1 cellular context compared by ENCODE assay signal in genomic region chr20:828987-829386, GRCh38.
TF ChIP-seq lines count a peak whose summit lies in the region.

No MANE protein-coding gene starts in this region.

TF ChIP-seq in K562, 482 proteins besides CTCF, POLR2A, EP300 and RAD21 (continued from another document and continues in another):
- TF ChIP-seq ZNF263 (CRISPR knock-in tag; IDR thresholded peaks at IDR 0.05; ENCODE audit: borderline replicate concordance), result no peak; the same call in 1 of the 2 replicates
- no peak for TF ChIP-seq TRIM25 (IDR thresholded peaks at IDR 0.05; ENCODE audit: borderline replicate concordance)
- TF ChIP-seq ZNF780A (CRISPR knock-in tag; IDR thresholded peaks at IDR 0.05), result no peak
- TF ChIP-seq THAP12 (CRISPR knock-in tag; IDR thresholded peaks at IDR 0.05), result no peak
- peak in 1 of 2 experiments; percentile 25 for TF ChIP-seq E2F6 (IDR thresholded peaks at IDR 0.05; ENCODE audit: borderline replicate concordance in 1 of 2, extremely low read depth in 1 of 2, insufficient read depth in 1 of 2, insufficient read length in 1 of 2, low read depth in 1 of 2, low read length in 1 of 2, poor library complexity in 1 of 2, severe bottlenecking in 1 of 2)
- TF ChIP-seq POLR2AphosphoS5 (IDR thresholded peaks at IDR 0.05; ENCODE audit: control insufficient read depth, insufficient read depth, low read depth, low read length), result peak; percentile 72; the same call in 1 of the 2 replicates
- no peak for TF ChIP-seq REST (CRISPR knock-in tag; IDR thresholded peaks at IDR 0.05; ENCODE audit: low read depth)
- TF ChIP-seq ZNF398 (CRISPR knock-in tag; IDR thresholded peaks at IDR 0.05), result no peak
- peak; percentile 78 for TF ChIP-seq NCOA1 (IDR thresholded peaks at IDR 0.05; ENCODE audit: low read depth)
- TF ChIP-seq MEF2D (tag; conservative IDR thresholded peaks at IDR 0.05; ENCODE audit: low read depth), result peak; percentile 42
- TF ChIP-seq ATF7 (IDR thresholded peaks at IDR 0.05), result peak; percentile 75
- no peak for TF ChIP-seq ZBTB7A (IDR thresholded peaks at IDR 0.05; ENCODE audit: borderline replicate concordance, control insufficient read depth, low read depth, low read length)
- no peak for TF ChIP-seq HDAC6 (IDR thresholded peaks at IDR 0.05; ENCODE audit: low read depth, low read length)
- no peak for TF ChIP-seq POLR3G (IDR thresholded peaks at IDR 0.05; ENCODE audit: extremely low read depth, insufficient read length, insufficient replicate concordance)
- TF ChIP-seq FOSL1 (tag; conservative IDR thresholded peaks at IDR 0.05), result 0 out of 2 replicates have a peak, but pooled peaks have one; percentile 39
- no peak for TF ChIP-seq CBX2 (IDR thresholded peaks at IDR 0.05; ENCODE audit: insufficient read depth, low read length, poor library complexity, severe bottlenecking)
- peak; percentile 96 for TF ChIP-seq SMARCE1 (IDR thresholded peaks at IDR 0.05)
- TF ChIP-seq CREM (IDR thresholded peaks at IDR 0.05; ENCODE audit: low read depth), result peak; percentile 82
- peak; percentile 88 for TF ChIP-seq SMARCC2 (IDR thresholded peaks at IDR 0.05; ENCODE audit: low read depth)
- TF ChIP-seq CLOCK (CRISPR knock-in tag; IDR thresholded peaks at IDR 0.05; ENCODE audit: borderline replicate concordance), result no peak
- TF ChIP-seq ELK3 (CRISPR knock-in tag; IDR thresholded peaks at IDR 0.05), result no peak
- no peak for TF ChIP-seq ZNF140 (CRISPR knock-in tag; IDR thresholded peaks at IDR 0.05)
- peak; percentile 90 for TF ChIP-seq MTA1 (IDR thresholded peaks at IDR 0.05; ENCODE audit: borderline replicate concordance)
- TF ChIP-seq ARID1B (IDR thresholded peaks at IDR 0.05), result peak; percentile 97
- no peak for TF ChIP-seq ZBTB8A (IDR thresholded peaks at IDR 0.05; ENCODE audit: partially characterized antibody)
- TF ChIP-seq SNAPC5 (CRISPR knock-in tag; IDR thresholded peaks at IDR 0.05), result no peak
- TF ChIP-seq ZBTB49 (CRISPR knock-in tag; IDR thresholded peaks at IDR 0.05; ENCODE audit: borderline replicate concordance), result no peak
- no peak for TF ChIP-seq KHSRP (IDR thresholded peaks at IDR 0.05)
- TF ChIP-seq RBFOX2 (IDR thresholded peaks at IDR 0.05; ENCODE audit: low read depth, low read length), result no peak
- TF ChIP-seq CREB3L1 (IDR thresholded peaks at IDR 0.05; ENCODE audit: borderline replicate concordance, low read depth), result no peak
- no peak for TF ChIP-seq CBFB (CRISPR knock-in tag; IDR thresholded peaks at IDR 0.05)
- TF ChIP-seq CBX3 (IDR thresholded peaks at IDR 0.05; ENCODE audit: borderline replicate concordance in 1 of 2, low read length in 2 of 2), result peak in 1 of 2 experiments; percentile 67; a peak in 1 of 3 replicates
- no peak for TF ChIP-seq ZHX1 (conservative IDR thresholded peaks at IDR 0.05; ENCODE audit: low read length)
- TF ChIP-seq GABPB1 (CRISPR knock-in tag; IDR thresholded peaks at IDR 0.05), result peak; percentile 65
- TF ChIP-seq DMBX1 (CRISPR knock-in tag; IDR thresholded peaks at IDR 0.05; ENCODE audit: borderline replicate concordance), result peak; percentile 77
- no peak for TF ChIP-seq ZNF76 (CRISPR knock-in tag; IDR thresholded peaks at IDR 0.05; ENCODE audit: borderline replicate concordance)
- TF ChIP-seq PRMT5 (CRISPR knock-in tag; IDR thresholded peaks at IDR 0.05), result no peak
- TF ChIP-seq ZNF764 (CRISPR knock-in tag; IDR thresholded peaks at IDR 0.05; ENCODE audit: low read depth), result no peak
